Comparison of ENCODE assay signal across 7 cellular contexts in genomic region chr1:193183019-193183643, GRCh38. TPM values are rescaled to one million over a fixed set of nuclear protein-coding genes. Genes with fewer than 3 reads are reported as not detected.
DNase-seq lines count a peak whose midpoint lies in the region; ATAC-seq and TF ChIP-seq lines count a peak whose summit lies in the region.

No MANE protein-coding gene starts in this region.

- H3K4me3 ChIP-seq in PC-9 = no peak overlapping the region
- H3K4me3 ChIP-seq in effector memory CD4-positive, alpha-beta T cell (ENCODE audit: insufficient read depth, low read depth, low read length, poor library complexity, severe bottlenecking) = peak overlapping the region; percentile 10
- no peak overlapping the region for H3K4me3 ChIP-seq in mucosa of descending colon

- BruUV-seq in PC-9 (replicated peaks; lab: Mats Ljungman, UMichigan) = no TSS peak

- CTCF ChIA-PET in PC-9 (lab: Charles Lee) = no interaction called here

- ATAC-seq in GM21786 (IDR thresholded peaks at IDR 0.05; ENCODE audit: unreplicated experiment) (peak; percentile 69), mucosa of descending colon (peak; percentile 77), HG03025 (IDR thresholded peaks at IDR 0.05; ENCODE audit: low FRiP score, unreplicated experiment) (no peak)

- no peaks in the 10 kb centered on the region for H3K9me3 ChIP-seq in PC-9 (ENCODE audit: insufficient read depth, low read depth)
- no peaks in the 10 kb centered on the region for H3K9me3 ChIP-seq in effector memory CD4-positive, alpha-beta T cell (ENCODE audit: control insufficient read depth, low read length)
- no peaks in the 10 kb centered on the region for H3K9me3 ChIP-seq in mucosa of descending colon

- peaks cover 5% of the 10 kb centered on the region; the same call in 1 of the 2 replicates for H4K20me1 ChIP-seq in PC-9 (ENCODE audit: insufficient read depth)

- H3K27ac ChIP-seq in PC-9 = no peak overlapping the region
- peak overlapping the region; percentile 23 for H3K27ac ChIP-seq in effector memory CD4-positive, alpha-beta T cell (ENCODE audit: insufficient read depth, low read length, poor library complexity, severe bottlenecking)

- H3K4me2 ChIP-seq in PC-9 = no peak overlapping the region

- intact Hi-C loops in PC-9 (cut with micrococcal nuclease; ENCODE audit: unreplicated experiment) (loop anchor here (5.0 to 10.0 kb wide), 3 partner anchors 154 to 1114 kb away; no protein-coding TSS in a partner anchor), mucosa of descending colon (cut with DNase I, micrococcal nuclease) (loop anchor here in 1 of 2 donors (10.0 kb wide), 2 partner anchors 222 to 1112 kb away; no protein-coding TSS in a partner anchor)

- H2AFZ ChIP-seq in PC-9 = no peak overlapping the region

- no peaks in the 10 kb centered on the region for H3K9me2 ChIP-seq in PC-9 (ENCODE audit: insufficient read depth)

- TF ChIP-seq CTCF in LNCAP (IDR thresholded peaks at IDR 0.05) (peak; percentile 94), PC-9 (conservative IDR thresholded peaks at IDR 0.05) (peak; percentile 83), mucosa of descending colon (IDR thresholded peaks at IDR 0.05) (peak; percentile 57)

- H3K79me2 ChIP-seq in PC-9 (ENCODE audit: low read depth) = peaks cover 19% of the 10 kb centered on the region; the same call in 1 of the 2 replicates

- H3K4me1 ChIP-seq in PC-9 (replicated peaks; ENCODE audit: insufficient read depth) = peaks cover 5% of the 10 kb centered on the region; the same call in 1 of the 2 replicates
- H3K4me1 ChIP-seq in effector memory CD4-positive, alpha-beta T cell (ENCODE audit: control insufficient read depth, insufficient read depth, low read length, poor library complexity, severe bottlenecking) = no peaks in the 10 kb centered on the region
- H3K4me1 ChIP-seq in mucosa of descending colon (ENCODE audit: low read depth) = peaks cover 31% of the 10 kb centered on the region

- DNase-seq in GM04504 (ENCODE audit: low read depth) (peak; percentile 27), PC-9 (no peak), mucosa of descending colon (peak in 1 of 3 donors; percentile 33)
- DNase-seq in effector memory CD4-positive, alpha-beta T cell = no peak

- POLR2A ChIA-PET in PC-9 (lab: Charles Lee; ENCODE audit: unreplicated experiment) = no interaction called here

- no peaks in the 10 kb centered on the region for H3K36me3 ChIP-seq in PC-9 (ENCODE audit: low read depth)
- H3K36me3 ChIP-seq in effector memory CD4-positive, alpha-beta T cell (ENCODE audit: control insufficient read depth, insufficient read depth, low read length) = peaks cover 5% of the 10 kb centered on the region
- H3K36me3 ChIP-seq in mucosa of descending colon (ENCODE audit: low read depth) = no peaks in the 10 kb centered on the region

- H3K27me3 ChIP-seq in PC-9 (ENCODE audit: insufficient read depth, low read depth) = no peaks in the 10 kb centered on the region
- H3K27me3 ChIP-seq in effector memory CD4-positive, alpha-beta T cell (replicated peaks; ENCODE audit: control insufficient read depth, insufficient read depth, low read length, poor library complexity, severe bottlenecking) = no peaks in the 10 kb centered on the region

- 0 out of 2 replicates have a peak, but pooled peaks cover 7% of the 10 kb centered on the region for H3F3A ChIP-seq in PC-9 (ENCODE audit: insufficient read depth, low read depth)

RNA-seq across cellular contexts. Expression of gene B3GALT2, which starts 3.3 kb away (rescaled TPM):
- total RNA-seq in PC-9 (2021) (not detected in 2 replicates), mucosa of descending colon (1 to 10 TPM in 1 of 3 donors, under 1 TPM in 2; 0.43 to 1.5 (median 0.67) TPM)
